Comparison of ENCODE assay signal across 8 cellular contexts in the genomic region with DNA sequence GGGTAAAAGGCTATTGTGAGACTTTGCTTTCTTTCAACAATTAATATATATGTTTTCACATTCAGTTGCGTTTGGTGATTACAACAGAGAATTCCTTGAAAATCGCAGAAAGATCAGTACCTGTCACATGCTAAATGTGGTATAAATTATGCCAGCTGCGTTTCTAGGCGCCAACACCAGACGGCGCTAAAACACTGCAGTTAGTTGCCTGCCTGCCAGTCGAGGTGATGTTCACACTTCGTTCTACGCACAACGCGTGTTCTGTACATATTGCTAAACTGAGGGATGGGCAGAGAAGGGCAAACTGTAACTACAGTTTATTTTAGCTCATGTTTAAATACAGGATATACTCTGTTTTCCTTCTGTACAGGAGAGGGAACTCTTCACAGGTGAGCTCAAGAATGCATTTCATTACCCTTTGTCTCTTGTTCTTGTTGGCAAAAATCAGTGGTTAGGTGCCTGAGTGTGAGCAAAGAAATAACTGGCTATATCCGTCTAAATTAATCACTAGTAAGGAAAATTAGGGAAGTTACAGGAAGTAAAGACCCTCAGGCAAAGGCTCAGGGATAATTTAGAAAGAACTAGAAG.
DNase-seq lines count a peak whose midpoint lies in the region; ATAC-seq, FAIRE-seq and TF ChIP-seq lines count a peak whose summit lies in the region.

No MANE protein-coding gene starts in this region.

- H3K36me3 ChIP-seq in OCI-LY7 (ENCODE audit: insufficient read depth, low read length) (no peaks in the 10 kb centered on the region), HepG2 (replicated peaks in 1 of 2; ENCODE audit: control insufficient read depth in 1 of 2, insufficient read depth in 2 of 2, low read length in 2 of 2) (no peaks in the 10 kb centered on the region), tibial artery (no peaks in the 10 kb centered on the region)

- no peak overlapping the region for H3K4me2 ChIP-seq in OCI-LY7 (ENCODE audit: low read length)
- H3K4me2 ChIP-seq in HepG2 (ENCODE audit: low read depth, low read length): no peak overlapping the region

- CTCF ChIA-PET in OCI-LY7 (lab: Charles Lee; ENCODE audit: unreplicated experiment) (no interaction called here), HepG2 (lab: Yijun Ruan, JAX; ENCODE audit: low intra/inter-chr PET ratio, low total read pairs) (interaction anchor here (0.8 to 1.9 kb wide), 3 partner anchors 81 to 717 kb away, joined by 4 to 8 read pairs (median 5); no protein-coding TSS in a partner anchor)

- H3K9me2 ChIP-seq in OCI-LY7 (ENCODE audit: insufficient read depth, low read length): no peaks in the 10 kb centered on the region

- ATAC-seq in HG02798 (IDR thresholded peaks at IDR 0.05; ENCODE audit: poor library complexity, unreplicated experiment) (peak; percentile 61), HepG2 (peak; percentile 79)

- H3K27ac ChIP-seq in OCI-LY7 (ENCODE audit: low read depth, low read length, poor library complexity, severe bottlenecking) (no peak overlapping the region), HepG2 (ENCODE audit: extremely low read length, insufficient read depth, low read length) (no peak overlapping the region), tibial artery (no peak overlapping the region)

- TF ChIP-seq RAD21 in HepG2 (CRISPR knock-in tag; IDR thresholded peaks at IDR 0.05): peak; percentile 80

- no peaks in the 10 kb centered on the region for H3K27me3 ChIP-seq in HepG2 (ENCODE audit: control insufficient read depth in 1 of 2, insufficient read depth in 2 of 2, low read length in 2 of 2)
- H3K27me3 ChIP-seq in tibial artery: no peaks in the 10 kb centered on the region

- H3K9me3 ChIP-seq in OCI-LY7 (ENCODE audit: low read length) (no peaks in the 10 kb centered on the region), HepG2 (ENCODE audit: low read length) (no peaks in the 10 kb centered on the region), tibial artery (no peaks in the 10 kb centered on the region)

- intact Hi-C loops in OCI-LY7 (cut with micrococcal nuclease; ENCODE audit: unreplicated experiment): loop anchor here (5.0 kb wide), 1 partner anchor 81 kb away; no protein-coding TSS in a partner anchor
- intact Hi-C loops in HepG2 (cut with micrococcal nuclease; ENCODE audit: unreplicated experiment): loop anchor here (1.0 kb wide), 4 partner anchors 81 to 717 kb away; no protein-coding TSS in a partner anchor
- intact Hi-C loops in tibial artery (cut with DNase I; ENCODE audit: low total_unique reads): no loop called here

- no peak overlapping the region for H3K4me3 ChIP-seq in OCI-LY7 (ENCODE audit: low read depth, low read length, poor library complexity, severe bottlenecking)
- H3K4me3 ChIP-seq in choroid plexus epithelial cell (ENCODE audit: low read depth, low read length): no peak overlapping the region
- H3K4me3 ChIP-seq in HepG2 (replicated peaks in 1 of 3; ENCODE audit: insufficient read depth in 1 of 3, low read depth in 2 of 3, low read length in 3 of 3): no peak overlapping the region
- H3K4me3 ChIP-seq in tibial artery: no peak overlapping the region

- no peak overlapping the region for H3K9ac ChIP-seq in HepG2 (ENCODE audit: insufficient read depth, low read depth, low read length)

- FAIRE-seq in HepG2 (lab: Jason Lieb, UNC) (no peak), RCC 7860 (lab: Jason Lieb, UNC) (no peak)

- in situ Hi-C loops in HepG2 (cut with HindIII; ENCODE audit: extremely low pct_ligation_motif_present, low pct_unique_long_range_greater_than_20kb): loop anchor here (5.0 to 25.0 kb wide), 2 partner anchors 81 to 731 kb away; no protein-coding TSS in a partner anchor

- H2AFZ ChIP-seq in OCI-LY7 (ENCODE audit: low read length) (no peak overlapping the region), HepG2 (ENCODE audit: low read length) (no peak overlapping the region)

- POLR2A ChIA-PET in OCI-LY7 (lab: Charles Lee) (no interaction called here), HepG2 (lab: Yijun Ruan, JAX) (no interaction called here)

- H3K4me1 ChIP-seq in OCI-LY7 (ENCODE audit: insufficient read depth, low read length, poor library complexity, severe bottlenecking) (no peaks in the 10 kb centered on the region), HepG2 (ENCODE audit: insufficient read depth, low read length) (no peaks in the 10 kb centered on the region), tibial artery (no peaks in the 10 kb centered on the region)

- TF ChIP-seq POLR2A in HepG2 (IDR thresholded peaks at IDR 0.05; ENCODE audit: insufficient read depth in 1 of 2, low read depth in 2 of 2, low read length in 2 of 2): no peak

- peak; percentile 78 for DNase-seq in NCI-H82 (lab: John Stamatoyannopoulos, UW)
- no peak for DNase-seq in NCI-H82 treated with DMSO at 0.1 percent for 48 hours (lab: John Stamatoyannopoulos, UW; ENCODE audit: unreplicated experiment)
- peak; percentile 15 for DNase-seq in OCI-LY7 (ENCODE audit: low spot score)
- peak; percentile 74 for DNase-seq in choroid plexus epithelial cell (ENCODE audit: low read depth)
- peak; percentile 40 for DNase-seq in HepG2 (ENCODE audit: low spot score)
- no peak for DNase-seq in tibial artery
- DNase-seq in RCC 7860 (ENCODE audit: low spot score): no peak

- TF ChIP-seq EP300 in HepG2 (IDR thresholded peaks at IDR 0.05; ENCODE audit: low read depth in 2 of 2, low read length in 2 of 2) (no peak), HepG2 (CRISPR knock-in tag; IDR thresholded peaks at IDR 0.05; ENCODE audit: borderline replicate concordance) (no peak)

- 1% methylated on average over 12 of the region's 12 CpGs for WGBS in HepG2 (ENCODE audit: low lambda C conversion rate)

- TF ChIP-seq CTCF in OCI-LY7 (conservative IDR thresholded peaks at IDR 0.05; ENCODE audit: low read length) (peak; percentile 82), choroid plexus epithelial cell (conservative IDR thresholded peaks at IDR 0.05; ENCODE audit: low read depth, low read length) (peak; percentile 100), HepG2 (CRISPR knock-in tag; IDR thresholded peaks at IDR 0.05) (peak; percentile 94), tibial artery (IDR thresholded peaks at IDR 0.05) (peak; percentile 55 to 61)

- H4K20me1 ChIP-seq in OCI-LY7 (ENCODE audit: insufficient read depth, low read length) (no peaks in the 10 kb centered on the region), HepG2 (ENCODE audit: insufficient read depth, low read length) (no peaks in the 10 kb centered on the region)

- no peaks in the 10 kb centered on the region for H3K79me2 ChIP-seq in OCI-LY7 (ENCODE audit: insufficient read depth, low read depth, low read length)
- no peaks in the 10 kb centered on the region for H3K79me2 ChIP-seq in HepG2 (ENCODE audit: insufficient read depth, low read length)

- no TSS peak for BruUV-seq in OCI-LY7 (replicated peaks; lab: Mats Ljungman, UMichigan)
- BruUV-seq in HepG2 (replicated peaks; lab: Mats Ljungman, UMichigan): no TSS peak

TF ChIP-seq in HepG2, 621 proteins besides CTCF, POLR2A, EP300 and RAD21 (continues in another document):
- TF ChIP-seq FOXJ3 (CRISPR knock-in tag; IDR thresholded peaks at IDR 0.05; ENCODE audit: borderline replicate concordance) (peak; percentile 18; the same call in 1 of the 2 replicates), YY1 (IDR thresholded peaks at IDR 0.05; ENCODE audit: insufficient read depth, insufficient replicate concordance, low read depth, low read length) (no peak), GATAD2A (CRISPR knock-in tag; IDR thresholded peaks at IDR 0.05) (no peak), ZNF33B (CRISPR knock-in tag; IDR thresholded peaks at IDR 0.05) (no peak), SRF (IDR thresholded peaks at IDR 0.05; ENCODE audit: low read depth, low read length) (no peak), SMC3 (IDR thresholded peaks at IDR 0.05; ENCODE audit: low read length) (peak; percentile 92), CEBPG (CRISPR knock-in tag; IDR thresholded peaks at IDR 0.05) (peak; percentile 20; the same call in 1 of the 2 replicates), LCORL (IDR thresholded peaks at IDR 0.05) (no peak), LCORL (CRISPR knock-in tag; IDR thresholded peaks at IDR 0.05) (0 out of 2 replicates have a peak, but pooled peaks have one; percentile 19), FOXC1 (CRISPR knock-in tag; IDR thresholded peaks at IDR 0.05; ENCODE audit: borderline replicate concordance) (no peak), THAP11 (CRISPR knock-in tag; IDR thresholded peaks at IDR 0.05) (no peak), RFX3 (CRISPR knock-in tag; IDR thresholded peaks at IDR 0.05) (no peak), ZNF83 (CRISPR knock-in tag; IDR thresholded peaks at IDR 0.05; ENCODE audit: borderline replicate concordance) (no peak), STAG1 (CRISPR knock-in tag; IDR thresholded peaks at IDR 0.05) (peak; percentile 96), ESRRA (CRISPR knock-in tag; IDR thresholded peaks at IDR 0.05; ENCODE audit: low read depth) (no peak)
- TF ChIP-seq, protein P1, sequence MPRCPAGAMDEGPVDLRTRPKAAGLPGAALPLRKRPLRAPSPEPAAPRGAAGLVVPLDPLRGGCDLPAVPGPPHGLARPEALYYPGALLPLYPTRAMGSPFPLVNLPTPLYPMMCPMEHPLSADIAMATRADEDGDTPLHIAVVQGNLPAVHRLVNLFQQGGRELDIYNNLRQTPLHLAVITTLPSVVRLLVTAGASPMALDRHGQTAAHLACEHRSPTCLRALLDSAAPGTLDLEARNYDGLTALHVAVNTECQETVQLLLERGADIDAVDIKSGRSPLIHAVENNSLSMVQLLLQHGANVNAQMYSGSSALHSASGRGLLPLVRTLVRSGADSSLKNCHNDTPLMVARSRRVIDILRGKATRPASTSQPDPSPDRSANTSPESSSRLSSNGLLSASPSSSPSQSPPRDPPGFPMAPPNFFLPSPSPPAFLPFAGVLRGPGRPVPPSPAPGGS (CRISPR knock-in tag; IDR thresholded peaks at IDR 0.05): no peak
- TF ChIP-seq, protein P2, sequence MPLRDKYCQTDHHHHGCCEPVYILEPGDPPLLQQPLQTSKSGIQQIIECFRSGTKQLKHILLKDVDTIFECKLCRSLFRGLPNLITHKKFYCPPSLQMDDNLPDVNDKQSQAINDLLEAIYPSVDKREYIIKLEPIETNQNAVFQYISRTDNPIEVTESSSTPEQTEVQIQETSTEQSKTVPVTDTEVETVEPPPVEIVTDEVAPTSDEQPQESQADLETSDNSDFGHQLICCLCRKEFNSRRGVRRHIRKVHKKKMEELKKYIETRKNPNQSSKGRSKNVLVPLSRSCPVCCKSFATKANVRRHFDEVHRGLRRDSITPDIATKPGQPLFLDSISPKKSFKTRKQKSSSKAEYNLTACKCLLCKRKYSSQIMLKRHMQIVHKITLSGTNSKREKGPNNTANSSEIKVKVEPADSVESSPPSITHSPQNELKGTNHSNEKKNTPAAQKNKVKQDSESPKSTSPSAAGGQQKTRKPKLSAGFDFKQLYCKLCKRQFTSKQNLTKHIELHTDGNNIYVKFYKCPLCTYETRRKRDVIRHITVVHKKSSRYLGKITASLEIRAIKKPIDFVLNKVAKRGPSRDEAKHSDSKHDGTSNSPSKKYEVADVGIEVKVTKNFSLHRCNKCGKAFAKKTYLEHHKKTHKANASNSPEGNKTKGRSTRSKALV (CRISPR knock-in tag; IDR thresholded peaks at IDR 0.05): no peak

Comparison
In these comparisons a context has a peak if more than half of its experiments do, and no peak if none do; other contexts are left out.
1. DNase-seq: peak in NCI-H82 (single experiment), OCI-LY7 (single experiment), choroid plexus epithelial cell (single experiment) and HepG2 (single experiment); none in NCI-H82 treated with DMSO at 0.1 percent for 48 hours (single experiment), tibial artery (0 of 2) and RCC 7860 (single experiment).
2. Peak in every context shown above with its lines, with median percentiles within 50 percentile points of each other: CTCF ChIP-seq.